In genomic region chr4:101851671-101852070, GRCh38 we compare ENCODE assay signal across 24 cellular contexts.
A peak's percentile ranks its signal among the peaks of the same experiment; 100 is the strongest.
DNase-seq lines count a peak whose midpoint lies in the region; ATAC-seq and TF ChIP-seq lines count a peak whose summit lies in the region.
"Had no signal": no experiment of that assay in that cellular context is flagged by ENCODE, and none has a peak within 500 bp of the region (broad histone marks: within the 10 kb centered on the region; RNA-seq: fewer than 3 reads in every experiment).

No MANE protein-coding gene starts in this region.

- no peak overlapping the region for H3K4me3 Mint-ChIP-seq in activated naive CD8-positive, alpha-beta T cell treated with anti-CD3 and anti-CD28 coated beads, Interleukin-2, amount 50 U/mL, for 24 hours
- H3K4me3 Mint-ChIP-seq in activated naive CD8-positive, alpha-beta T cell treated with anti-CD3 and anti-CD28 coated beads for 36 hours: no peak overlapping the region
- H3K4me3 Mint-ChIP-seq in stimulated activated naive B cell treated with anti-CD40 and anti-IgM and Interleukin-4, amounts not matched to agents 10 μg/mL and 1 μg/mL and 100 μg/mL, for 72 hours: peak overlapping the region; percentile 47 to 71
- H3K4me3 Mint-ChIP-seq in Calu3 (ENCODE audit: low read depth, unreplicated experiment): no peak overlapping the region
- H3K4me3 Mint-ChIP-seq: naive thymus-derived CD4-positive, alpha-beta T cell had no signal

- H3K27ac Mint-ChIP-seq in activated naive CD8-positive, alpha-beta T cell treated with anti-CD3 and anti-CD28 coated beads, Interleukin-2, amount 50 U/mL, for 24 hours: peak overlapping the region; percentile 66
- no peak overlapping the region for H3K27ac Mint-ChIP-seq in activated naive CD8-positive, alpha-beta T cell treated with anti-CD3 and anti-CD28 coated beads for 36 hours
- peak overlapping the region; percentile 93 for H3K27ac Mint-ChIP-seq in stimulated activated naive B cell treated with anti-CD40 and anti-IgM and Interleukin-4, amounts not matched to agents 10 μg/mL and 1 μg/mL and 100 μg/mL, for 72 hours
- H3K27ac Mint-ChIP-seq in Calu3 (ENCODE audit: unreplicated experiment): no peak overlapping the region
- H3K27ac Mint-ChIP-seq: naive thymus-derived CD4-positive, alpha-beta T cell had no signal

- no peak for TF ChIP-seq CTCF in Calu3 (IDR thresholded peaks at IDR 0.05; ENCODE audit: unreplicated experiment)

- no peak for ATAC-seq in activated naive CD8-positive, alpha-beta T cell treated with anti-CD3 and anti-CD28 coated beads, Interleukin-2, amount 50 U/mL, for 24 hours
- ATAC-seq in HG02678 (IDR thresholded peaks at IDR 0.05; ENCODE audit: unreplicated experiment) (peak; percentile 47), HG02623 (IDR thresholded peaks at IDR 0.05; ENCODE audit: unreplicated experiment) (no peak)
- peak; percentile 25 to 32 for ATAC-seq in stimulated activated naive B cell treated with anti-CD40 and anti-IgM and Interleukin-4, amounts not matched to agents 10 μg/mL and 1 μg/mL and 100 μg/mL, for 72 hours (replicated peaks)
- ATAC-seq: left colon; naive thymus-derived CD4-positive, alpha-beta T cell; pancreas; right cardiac atrium had no signal

- intact Hi-C loops in Calu3 (cut with micrococcal nuclease; ENCODE audit: unreplicated experiment): no loop called here

- CTCF ChIA-PET in Calu3 (lab: Charles Lee): interaction anchor here (1.3 kb wide), 1 partner anchor 8 kb away, joined by 3 read pairs; no protein-coding TSS in a partner anchor

- DNase-seq in activated naive CD8-positive, alpha-beta T cell treated with anti-CD3 and anti-CD28 coated beads, Interleukin-2, amount 50 U/mL, for 24 hours: no peak
- no peak for DNase-seq in activated naive CD8-positive, alpha-beta T cell treated with anti-CD3 and anti-CD28 coated beads for 36 hours
- DNase-seq in NAMALWA (ENCODE audit: low spot score) (peak; percentile 30), Calu3 (no peak)
- DNase-seq in stimulated activated naive B cell treated with anti-CD40 and anti-IgM and Interleukin-4, amounts not matched to agents 10 μg/mL and 1 μg/mL and 100 μg/mL, for 72 hours: no peak
- DNase-seq in central memory CD4-positive, alpha-beta T cell: no peak
- DNase-seq: activated CD8-positive, alpha-beta memory T cell treated with anti-CD3 and anti-CD28 coated beads, Interleukin-2, amount 50 U/mL, for 48 hours; AML-193; colonic mucosa; COR-L47; left colon; mesendoderm; MG63; naive thymus-derived CD4-positive, alpha-beta T cell; NCI-H1694; NCI-H69; OCI-M1; pancreas; right cardiac atrium; SIG-M5; stimulated activated CD4-positive, alpha-beta T cell treated with anti-CD3 and anti-CD28 coated beads, Interleukin-15, amount 100 ng/mL, for 24 hours; uterus had no signal

- peaks cover under 1% of the 10 kb centered on the region for H3K4me1 Mint-ChIP-seq in activated naive CD8-positive, alpha-beta T cell treated with anti-CD3 and anti-CD28 coated beads, Interleukin-2, amount 50 U/mL, for 24 hours
- H3K4me1 Mint-ChIP-seq in activated naive CD8-positive, alpha-beta T cell treated with anti-CD3 and anti-CD28 coated beads for 36 hours: peaks cover 1% of the 10 kb centered on the region
- peaks cover 41 to 73% of the 10 kb centered on the region in 2 donors for H3K4me1 Mint-ChIP-seq in stimulated activated naive B cell treated with anti-CD40 and anti-IgM and Interleukin-4, amounts not matched to agents 10 μg/mL and 1 μg/mL and 100 μg/mL, for 72 hours
- peaks cover 13% of the 10 kb centered on the region for H3K4me1 Mint-ChIP-seq in Calu3 (ENCODE audit: low read depth, unreplicated experiment)
- H3K4me1 Mint-ChIP-seq: naive thymus-derived CD4-positive, alpha-beta T cell had no signal

- no peaks in the 10 kb centered on the region for H3K27me3 Mint-ChIP-seq in activated naive CD8-positive, alpha-beta T cell treated with anti-CD3 and anti-CD28 coated beads, Interleukin-2, amount 50 U/mL, for 24 hours
- H3K27me3 Mint-ChIP-seq in activated naive CD8-positive, alpha-beta T cell treated with anti-CD3 and anti-CD28 coated beads for 36 hours: no peaks in the 10 kb centered on the region
- no peaks in the 10 kb centered on the region for H3K27me3 Mint-ChIP-seq in stimulated activated naive B cell treated with anti-CD40 and anti-IgM and Interleukin-4, amounts not matched to agents 10 μg/mL and 1 μg/mL and 100 μg/mL, for 72 hours
- no peaks in the 10 kb centered on the region for H3K27me3 Mint-ChIP-seq in Calu3 (ENCODE audit: unreplicated experiment)

- no peaks in the 10 kb centered on the region for H3K9me3 Mint-ChIP-seq in activated naive CD8-positive, alpha-beta T cell treated with anti-CD3 and anti-CD28 coated beads, Interleukin-2, amount 50 U/mL, for 24 hours
- no peaks in the 10 kb centered on the region for H3K9me3 Mint-ChIP-seq in activated naive CD8-positive, alpha-beta T cell treated with anti-CD3 and anti-CD28 coated beads for 36 hours
- peaks cover 14 to 17% of the 10 kb centered on the region in 2 donors for H3K9me3 Mint-ChIP-seq in stimulated activated naive B cell treated with anti-CD40 and anti-IgM and Interleukin-4, amounts not matched to agents 10 μg/mL and 1 μg/mL and 100 μg/mL, for 72 hours
- no peaks in the 10 kb centered on the region for H3K9me3 Mint-ChIP-seq in Calu3 (ENCODE audit: low read depth, unreplicated experiment)
- H3K9me3 Mint-ChIP-seq: naive thymus-derived CD4-positive, alpha-beta T cell had no signal

- H3K36me3 Mint-ChIP-seq in activated naive CD8-positive, alpha-beta T cell treated with anti-CD3 and anti-CD28 coated beads, Interleukin-2, amount 50 U/mL, for 24 hours (ENCODE audit: low read depth): no peaks in the 10 kb centered on the region
- H3K36me3 Mint-ChIP-seq in activated naive CD8-positive, alpha-beta T cell treated with anti-CD3 and anti-CD28 coated beads for 36 hours: no peaks in the 10 kb centered on the region
- H3K36me3 Mint-ChIP-seq in stimulated activated naive B cell treated with anti-CD40 and anti-IgM and Interleukin-4, amounts not matched to agents 10 μg/mL and 1 μg/mL and 100 μg/mL, for 72 hours: peaks cover 35 to 49% of the 10 kb centered on the region in 2 donors
- no peaks in the 10 kb centered on the region for H3K36me3 Mint-ChIP-seq in Calu3 (ENCODE audit: insufficient read depth, unreplicated experiment)
- H3K36me3 Mint-ChIP-seq: naive thymus-derived CD4-positive, alpha-beta T cell had no signal

- BruUV-seq in Calu3 (replicated peaks; lab: Mats Ljungman, UMichigan): no TSS peak

Comparison
In these comparisons a context has a peak if more than half of its experiments do, and no peak if none do; other contexts are left out.
1. H3K27ac Mint-ChIP-seq: peak in activated naive CD8-positive, alpha-beta T cell treated with anti-CD3 and anti-CD28 coated beads, Interleukin-2, amount 50 U/mL, for 24 hours (single experiment) and stimulated activated naive B cell treated with anti-CD40 and anti-IgM and Interleukin-4, amounts not matched to agents 10 μg/mL and 1 μg/mL and 100 μg/mL, for 72 hours (single experiment); none in activated naive CD8-positive, alpha-beta T cell treated with anti-CD3 and anti-CD28 coated beads for 36 hours (single experiment) and Calu3 (single experiment).
2. ATAC-seq: peak in HG02678 (single experiment) and stimulated activated naive B cell treated with anti-CD40 and anti-IgM and Interleukin-4, amounts not matched to agents 10 μg/mL and 1 μg/mL and 100 μg/mL, for 72 hours (2 of 2); none in activated naive CD8-positive, alpha-beta T cell treated with anti-CD3 and anti-CD28 coated beads, Interleukin-2, amount 50 U/mL, for 24 hours (single experiment) and HG02623 (single experiment).
3. H3K4me3 Mint-ChIP-seq: peak in stimulated activated naive B cell treated with anti-CD40 and anti-IgM and Interleukin-4, amounts not matched to agents 10 μg/mL and 1 μg/mL and 100 μg/mL, for 72 hours (2 of 2); none in activated naive CD8-positive, alpha-beta T cell treated with anti-CD3 and anti-CD28 coated beads, Interleukin-2, amount 50 U/mL, for 24 hours (single experiment), activated naive CD8-positive, alpha-beta T cell treated with anti-CD3 and anti-CD28 coated beads for 36 hours (single experiment) and Calu3 (single experiment).